ENCODE assay signal across 9 cellular contexts in the genomic region with DNA sequence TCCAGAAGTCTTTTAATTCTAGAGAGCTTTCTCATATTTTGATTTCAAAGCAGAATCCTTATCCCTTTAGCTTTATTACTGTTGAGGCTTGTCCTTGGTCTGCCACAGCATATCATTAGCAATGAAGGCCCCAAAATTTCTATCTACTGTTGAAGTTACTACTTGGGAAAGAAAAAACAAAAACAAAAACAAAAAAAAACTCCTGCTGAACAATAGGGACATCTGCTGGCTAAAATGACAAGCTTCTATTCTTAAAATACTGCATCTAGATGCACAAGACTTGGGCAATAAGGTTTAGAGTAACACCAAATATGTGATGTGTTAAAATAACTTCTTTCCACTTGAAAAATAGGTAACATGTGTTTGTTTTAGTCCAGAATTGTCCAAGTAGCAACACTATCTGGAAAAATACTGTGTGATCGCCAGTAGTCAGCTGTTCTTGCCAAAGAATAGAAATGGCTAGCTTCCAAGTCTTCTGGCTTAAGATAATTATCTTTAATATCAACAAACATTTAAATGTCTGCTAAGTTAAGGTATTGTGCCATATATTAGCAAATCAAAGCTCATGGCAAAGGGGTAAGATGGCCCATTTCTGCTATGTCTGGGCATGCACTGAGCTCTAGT. TPM values are rescaled to one million over a fixed set of nuclear protein-coding genes. Genes with fewer than 3 reads are reported as not detected.
DNase-seq lines count a peak whose midpoint lies in the region; ATAC-seq, FAIRE-seq and TF ChIP-seq lines count a peak whose summit lies in the region.
"Had no signal": no experiment of that assay in that cellular context is flagged by ENCODE, and none has a peak within 500 bp of the region (broad histone marks: within the 10 kb centered on the region; RNA-seq: fewer than 3 reads in every experiment).

No MANE protein-coding gene starts in this region.

- intact Hi-C loops in pancreas (cut with DNase I), result loop anchor here (10.0 kb wide), 2 partner anchors 204 to 214 kb away; no protein-coding TSS in a partner anchor

- H3K27me3 Mint-ChIP-seq in brain (peaks cover 9% of the 10 kb centered on the region), nephron progenitor cell (ENCODE audit: low read depth, poor library complexity) (no peaks in the 10 kb centered on the region)

- H3K36me3 Mint-ChIP-seq in brain (no peaks in the 10 kb centered on the region), nephron progenitor cell (ENCODE audit: low read depth) (no peaks in the 10 kb centered on the region)

- TF ChIP-seq CTCF in LNCaP clone FGC (IDR thresholded peaks at IDR 0.05; ENCODE audit: control insufficient read depth, extremely low read depth, insufficient read depth), result peak; percentile 49
- TF ChIP-seq CTCF in brain (conservative IDR thresholded peaks at IDR 0.05), result peak; percentile 67 to 78
- peak; percentile 22 for TF ChIP-seq CTCF in nephron progenitor cell (IDR thresholded peaks at IDR 0.05)
- TF ChIP-seq CTCF in pancreas (IDR thresholded peaks at IDR 0.05), result peak in 1 of 4 donors; percentile 26

- peaks cover 19% of the 10 kb centered on the region for H3K4me1 Mint-ChIP-seq in brain
- H3K4me1 Mint-ChIP-seq in nephron progenitor cell, result peaks cover 27% of the 10 kb centered on the region

- peaks cover 0 to 8% (median 0%) of the 10 kb centered on the region in 3 donors for H3K4me1 ChIP-seq in pancreas

- no peaks in the 10 kb centered on the region for H3K9me3 ChIP-seq in pancreas
- H3K9me3 ChIP-seq: neutrophil had no signal

- no peaks in the 10 kb centered on the region for H3K36me3 ChIP-seq in pancreas
- H3K36me3 ChIP-seq: neutrophil had no signal

- peak overlapping the region in 1 of 5 experiments; percentile 41 for H3K27ac Mint-ChIP-seq in brain
- no peak overlapping the region for H3K27ac Mint-ChIP-seq in nephron progenitor cell

- H3K27me3 ChIP-seq in pancreas, result no peaks in the 10 kb centered on the region
- H3K27me3 ChIP-seq: neutrophil had no signal

- H3K9me3 Mint-ChIP-seq in brain (peaks cover 0 to 4% (median 0%) of the 10 kb centered on the region in 5 experiments), nephron progenitor cell (no peaks in the 10 kb centered on the region)

- no peak overlapping the region for H3K27ac ChIP-seq in pancreas
- H3K27ac ChIP-seq: neutrophil had no signal

- DNase-seq in LNCaP clone FGC (ENCODE audit: low read depth) (peak; percentile 54), nephron progenitor cell (no peak), pancreas (no peak)
- no peak for DNase-seq in stimulated activated naive CD4-positive, alpha-beta T cell treated with Interleukin-2 at 50 U/mL for 16 hours (lab: John Stamatoyannopoulos, UW)

- no peak overlapping the region for H3K4me3 ChIP-seq in LNCaP clone FGC (ENCODE audit: low read depth, low read length)
- no peak overlapping the region for H3K4me3 ChIP-seq in pancreas

- H3K4me3 Mint-ChIP-seq in brain (peak overlapping the region in 1 of 5 experiments; percentile 39), nephron progenitor cell (no peak overlapping the region)

- ATAC-seq in HG03354 (IDR thresholded peaks at IDR 0.05; ENCODE audit: poor library complexity, severe bottlenecking, unreplicated experiment) (no peak), pancreas (no peak)
- no peak for ATAC-seq in activated CD4-positive, CD25-positive, alpha-beta regulatory T cell treated with anti-CD3 and anti-CD28 coated beads, Interleukin-2, amount 50 U/mL, for 24 hours

- WGBS in pancreas, 2 donors, result 14% methylated on average over 1 of the region's 1 CpG

- FAIRE-seq in G401.6 (lab: Jason Lieb, UNC), result peak; percentile 88
- no peak for FAIRE-seq in pancreas (lab: Jason Lieb, UNC)

RNA-seq across cellular contexts. Expression of a gene that starts 3.8 kb away (rescaled TPM):
- 14.4 TPM for polyA plus RNA-seq in brain (ENCODE audit: insufficient read depth, low read depth, low replicate concordance)
- total RNA-seq in pancreas, result 10 to 100 TPM; 18.6 to 54.2 (median 25.9) TPM
- polyA plus RNA-seq in pancreas, result 10 to 100 TPM; 30.6 to 50.6 TPM
